Comparison of ENCODE assay signal across 1 cellular context in genomic region chr17:50479522-50480141, GRCh38.
TF ChIP-seq lines count a peak whose summit lies in the region.

No MANE protein-coding gene starts in this region.

TF ChIP-seq in K562, 482 proteins besides CTCF, POLR2A, EP300 and RAD21 (continued from another document and continues in another):
- TF ChIP-seq ZBTB11 (CRISPR knock-in tag; IDR thresholded peaks at IDR 0.05) (no peak), COPS2 (conservative IDR thresholded peaks at IDR 0.05) (no peak), MYNN (IDR thresholded peaks at IDR 0.05) (no peak), MYNN (CRISPR knock-in tag; IDR thresholded peaks at IDR 0.05) (no peak), ELF1 (tag; IDR thresholded peaks at IDR 0.05) (no peak), SRF (CRISPR knock-in tag; IDR thresholded peaks at IDR 0.05) (no peak), NRF1 (conservative IDR thresholded peaks at IDR 0.05 in 1 of 2, IDR thresholded peaks at IDR 0.05 in 1 of 2) (no peak), ZNF253 (CRISPR knock-in tag; conservative IDR thresholded peaks at IDR 0.05) (no peak), ILK (tag; IDR thresholded peaks at IDR 0.05; ENCODE audit: borderline replicate concordance, low read depth) (no peak), SP1 (CRISPR knock-in tag; IDR thresholded peaks at IDR 0.05) (no peak), RCOR1 (IDR thresholded peaks at IDR 0.05; ENCODE audit: borderline replicate concordance in 1 of 2, low read depth in 2 of 2, low read length in 2 of 2) (peak in 1 of 2 experiments; percentile 63; a peak in 1 of 4 replicates), CBFA2T3 (IDR thresholded peaks at IDR 0.05) (no peak), SAP30 (IDR thresholded peaks at IDR 0.05; ENCODE audit: borderline replicate concordance, insufficient read depth, low read depth, low read length, poor library complexity, severe bottlenecking) (no peak), NKRF (IDR thresholded peaks at IDR 0.05; ENCODE audit: borderline replicate concordance) (no peak), NCOA4 (IDR thresholded peaks at IDR 0.05; ENCODE audit: partially characterized antibody) (no peak), CEBPB (tag; IDR thresholded peaks at IDR 0.05) (no peak), CCAR2 (IDR thresholded peaks at IDR 0.05; ENCODE audit: low read depth, low read length) (no peak), SUPT5H (IDR thresholded peaks at IDR 0.05) (no peak), SP2 (IDR thresholded peaks at IDR 0.05; ENCODE audit: extremely low read depth, low read depth, low read length, poor library complexity, severe bottlenecking) (no peak), ZNF764 (CRISPR knock-in tag; IDR thresholded peaks at IDR 0.05; ENCODE audit: low read depth) (no peak), HMGN3 (IDR thresholded peaks at IDR 0.05; ENCODE audit: borderline replicate concordance, extremely low read depth, insufficient read length, low read depth, low read length) (no peak), ZKSCAN1 (IDR thresholded peaks at IDR 0.05; ENCODE audit: low read depth, low read length) (peak; percentile 46; the same call in 1 of the 2 replicates), GATAD2A (IDR thresholded peaks at IDR 0.05) (no peak), MLLT1 (IDR thresholded peaks at IDR 0.05) (no peak), HMG20A (CRISPR knock-in tag; conservative IDR thresholded peaks at IDR 0.05) (no peak), BHLHE40 (IDR thresholded peaks at IDR 0.05; ENCODE audit: low read length) (peak; percentile 98), ETV5 (CRISPR knock-in tag; IDR thresholded peaks at IDR 0.05; ENCODE audit: low read depth) (no peak), PHB (CRISPR knock-in tag; IDR thresholded peaks at IDR 0.05) (no peak), SMAD4 (CRISPR knock-in tag; conservative IDR thresholded peaks at IDR 0.05) (peak; percentile 31; the same call in 1 of the 2 replicates), CREM (IDR thresholded peaks at IDR 0.05; ENCODE audit: low read depth) (peak; percentile 80), DNMT1 (IDR thresholded peaks at IDR 0.05) (no peak), DDX20 (tag; IDR thresholded peaks at IDR 0.05; ENCODE audit: low read depth) (no peak), PHF21A (IDR thresholded peaks at IDR 0.05; ENCODE audit: borderline replicate concordance, low read depth) (no peak), KAT2B (IDR thresholded peaks at IDR 0.05; ENCODE audit: low read depth, low read length) (no peak), ZNF384 (IDR thresholded peaks at IDR 0.05; ENCODE audit: low read depth, low read length) (no peak), ZBTB49 (CRISPR knock-in tag; IDR thresholded peaks at IDR 0.05; ENCODE audit: borderline replicate concordance) (no peak), ZKSCAN8 (CRISPR knock-in tag; IDR thresholded peaks at IDR 0.05) (no peak), SRSF3 (IDR thresholded peaks at IDR 0.05; ENCODE audit: insufficient read depth, low read length) (no peak), RUNX1 (IDR thresholded peaks at IDR 0.05; ENCODE audit: low read depth) (no peak), MYC (IDR thresholded peaks at IDR 0.05; ENCODE audit: low read depth, low read length) (peak; percentile 90), MYC (CRISPR knock-in tag; IDR thresholded peaks at IDR 0.05; ENCODE audit: borderline replicate concordance, low read depth) (no peak), RNF2 (IDR thresholded peaks at IDR 0.05) (no peak), E2F5 (CRISPR knock-in tag; IDR thresholded peaks at IDR 0.05) (no peak; the same call in 1 of the 2 replicates), HDAC6 (IDR thresholded peaks at IDR 0.05; ENCODE audit: low read depth, low read length) (no peak), NR2C2 (CRISPR knock-in tag; IDR thresholded peaks at IDR 0.05) (peak; percentile 61), NR2C2 (tag; IDR thresholded peaks at IDR 0.05) (no peak)
- TF ChIP-seq, protein P1, sequence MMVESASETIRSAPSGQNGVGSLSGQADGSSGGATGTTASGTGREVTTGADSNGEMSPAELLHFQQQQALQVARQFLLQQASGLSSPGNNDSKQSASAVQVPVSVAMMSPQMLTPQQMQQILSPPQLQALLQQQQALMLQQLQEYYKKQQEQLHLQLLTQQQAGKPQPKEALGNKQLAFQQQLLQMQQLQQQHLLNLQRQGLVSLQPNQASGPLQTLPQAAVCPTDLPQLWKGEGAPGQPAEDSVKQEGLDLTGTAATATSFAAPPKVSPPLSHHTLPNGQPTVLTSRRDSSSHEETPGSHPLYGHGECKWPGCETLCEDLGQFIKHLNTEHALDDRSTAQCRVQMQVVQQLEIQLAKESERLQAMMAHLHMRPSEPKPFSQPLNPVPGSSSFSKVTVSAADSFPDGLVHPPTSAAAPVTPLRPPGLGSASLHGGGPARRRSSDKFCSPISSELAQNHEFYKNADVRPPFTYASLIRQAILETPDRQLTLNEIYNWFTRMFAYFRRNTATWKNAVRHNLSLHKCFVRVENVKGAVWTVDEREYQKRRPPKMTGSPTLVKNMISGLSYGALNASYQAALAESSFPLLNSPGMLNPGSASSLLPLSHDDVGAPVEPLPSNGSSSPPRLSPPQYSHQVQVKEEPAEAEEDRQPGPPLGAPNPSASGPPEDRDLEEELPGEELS (CRISPR knock-in tag; IDR thresholded peaks at IDR 0.05; ENCODE audit: borderline replicate concordance): 0 out of 2 replicates have a peak, but pooled peaks have one; percentile 46
- TF ChIP-seq, protein P2, sequence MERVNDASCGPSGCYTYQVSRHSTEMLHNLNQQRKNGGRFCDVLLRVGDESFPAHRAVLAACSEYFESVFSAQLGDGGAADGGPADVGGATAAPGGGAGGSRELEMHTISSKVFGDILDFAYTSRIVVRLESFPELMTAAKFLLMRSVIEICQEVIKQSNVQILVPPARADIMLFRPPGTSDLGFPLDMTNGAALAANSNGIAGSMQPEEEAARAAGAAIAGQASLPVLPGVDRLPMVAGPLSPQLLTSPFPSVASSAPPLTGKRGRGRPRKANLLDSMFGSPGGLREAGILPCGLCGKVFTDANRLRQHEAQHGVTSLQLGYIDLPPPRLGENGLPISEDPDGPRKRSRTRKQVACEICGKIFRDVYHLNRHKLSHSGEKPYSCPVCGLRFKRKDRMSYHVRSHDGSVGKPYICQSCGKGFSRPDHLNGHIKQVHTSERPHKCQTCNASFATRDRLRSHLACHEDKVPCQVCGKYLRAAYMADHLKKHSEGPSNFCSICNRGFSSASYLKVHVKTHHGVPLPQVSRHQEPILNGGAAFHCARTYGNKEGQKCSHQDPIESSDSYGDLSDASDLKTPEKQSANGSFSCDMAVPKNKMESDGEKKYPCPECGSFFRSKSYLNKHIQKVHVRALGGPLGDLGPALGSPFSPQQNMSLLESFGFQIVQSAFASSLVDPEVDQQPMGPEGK (CRISPR knock-in tag; IDR thresholded peaks at IDR 0.05; ENCODE audit: borderline replicate concordance): no peak
- TF ChIP-seq, protein P3, sequence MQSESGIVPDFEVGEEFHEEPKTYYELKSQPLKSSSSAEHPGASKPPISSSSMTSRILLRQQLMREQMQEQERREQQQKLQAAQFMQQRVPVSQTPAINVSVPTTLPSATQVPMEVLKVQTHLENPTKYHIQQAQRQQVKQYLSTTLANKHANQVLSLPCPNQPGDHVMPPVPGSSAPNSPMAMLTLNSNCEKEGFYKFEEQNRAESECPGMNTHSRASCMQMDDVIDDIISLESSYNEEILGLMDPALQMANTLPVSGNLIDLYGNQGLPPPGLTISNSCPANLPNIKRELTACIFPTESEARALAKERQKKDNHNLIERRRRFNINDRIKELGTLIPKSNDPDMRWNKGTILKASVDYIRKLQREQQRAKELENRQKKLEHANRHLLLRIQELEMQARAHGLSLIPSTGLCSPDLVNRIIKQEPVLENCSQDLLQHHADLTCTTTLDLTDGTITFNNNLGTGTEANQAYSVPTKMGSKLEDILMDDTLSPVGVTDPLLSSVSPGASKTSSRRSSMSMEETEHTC (IDR thresholded peaks at IDR 0.05): 0 out of 2 replicates have a peak, but pooled peaks have one; percentile 48
- TF ChIP-seq, protein P4, sequence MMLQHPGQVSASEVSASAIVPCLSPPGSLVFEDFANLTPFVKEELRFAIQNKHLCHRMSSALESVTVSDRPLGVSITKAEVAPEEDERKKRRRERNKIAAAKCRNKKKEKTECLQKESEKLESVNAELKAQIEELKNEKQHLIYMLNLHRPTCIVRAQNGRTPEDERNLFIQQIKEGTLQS (IDR thresholded peaks at IDR 0.05): no peak
- TF ChIP-seq, protein P4 (CRISPR knock-in tag; conservative IDR thresholded peaks at IDR 0.05): no peak
- TF ChIP-seq, protein P5, sequence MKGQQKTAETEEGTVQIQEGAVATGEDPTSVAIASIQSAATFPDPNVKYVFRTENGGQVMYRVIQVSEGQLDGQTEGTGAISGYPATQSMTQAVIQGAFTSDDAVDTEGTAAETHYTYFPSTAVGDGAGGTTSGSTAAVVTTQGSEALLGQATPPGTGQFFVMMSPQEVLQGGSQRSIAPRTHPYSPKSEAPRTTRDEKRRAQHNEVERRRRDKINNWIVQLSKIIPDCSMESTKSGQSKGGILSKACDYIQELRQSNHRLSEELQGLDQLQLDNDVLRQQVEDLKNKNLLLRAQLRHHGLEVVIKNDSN (CRISPR knock-in tag; IDR thresholded peaks at IDR 0.05): peak; percentile 52
